8 cellular contexts compared by ENCODE assay signal in genomic region chr6:33632603-33633039, GRCh38. TPM values are rescaled to one million over a fixed set of nuclear protein-coding genes. Genes with fewer than 3 reads are reported as not detected.
DNase-seq lines count a peak whose midpoint lies in the region; ATAC-seq, FAIRE-seq and TF ChIP-seq lines count a peak whose summit lies in the region.

No MANE protein-coding gene starts in this region.

- H3K36me3 ChIP-seq in CD4-positive, alpha-beta memory T cell (ENCODE audit: insufficient read depth, low read length): no peaks in the 10 kb centered on the region
- H3K36me3 ChIP-seq in brain microvascular endothelial cell (replicated peaks) (no peaks in the 10 kb centered on the region), kidney (ENCODE audit: control insufficient read depth in 1 of 2, insufficient read depth in 2 of 2, low read length in 2 of 2) (no peaks in the 10 kb centered on the region)

- ATAC-seq in HG03432 (IDR thresholded peaks at IDR 0.05; ENCODE audit: unreplicated experiment) (peak; percentile 36), HG03469 (IDR thresholded peaks at IDR 0.05; ENCODE audit: unreplicated experiment) (no peak), HG02852 (IDR thresholded peaks at IDR 0.05; ENCODE audit: unreplicated experiment) (no peak)

- H3K27me3 ChIP-seq in CD4-positive, alpha-beta memory T cell (ENCODE audit: insufficient read depth, low read length): no peaks in the 10 kb centered on the region
- no peaks in the 10 kb centered on the region for H3K27me3 ChIP-seq in brain microvascular endothelial cell (replicated peaks)

- TF ChIP-seq CTCF in brain microvascular endothelial cell (IDR thresholded peaks at IDR 0.05; ENCODE audit: low read depth, low read length, missing control alignments) (peak; percentile 95), kidney (IDR thresholded peaks at IDR 0.05; ENCODE audit: borderline replicate concordance, extremely low read depth, insufficient read depth) (peak; percentile 42)

- H3K4me1 ChIP-seq in CD4-positive, alpha-beta memory T cell (ENCODE audit: insufficient read depth, low read length): peaks cover 48% of the 10 kb centered on the region
- peaks cover 5 to 16% of the 10 kb centered on the region in 2 donors for H3K4me1 ChIP-seq in kidney (ENCODE audit: control insufficient read depth in 1 of 2, insufficient read depth in 1 of 2, low read depth in 1 of 2, low read length in 2 of 2)

- no peaks in the 10 kb centered on the region for H3K9me3 ChIP-seq in CD4-positive, alpha-beta memory T cell (ENCODE audit: control insufficient read depth in 1 of 2, low read length in 2 of 2)
- H3K9me3 ChIP-seq in kidney (ENCODE audit: control insufficient read depth in 1 of 2, low read length in 2 of 2): no peaks in the 10 kb centered on the region

- no peak overlapping the region for H3K9ac ChIP-seq in kidney (ENCODE audit: low read length in 2 of 2)

- H3K4me1 Mint-ChIP-seq in CD4-positive, alpha-beta memory T cell: peaks cover 42 to 80% (median 59%) of the 10 kb centered on the region in 4 donors

- no peak for FAIRE-seq in kidney (lab: Jason Lieb, UNC)

- in situ Hi-C loops in brain microvascular endothelial cell (cut with HindIII; ENCODE audit: low pct_ligation_motif_present, low sequenced_read_pairs): no loop called here

- intact Hi-C loops in CD4-positive, alpha-beta memory T cell (cut with micrococcal nuclease): loop anchor here (1.0 to 2.0 kb wide), 4 partner anchors 11 to 48 kb away; partner anchors contain the start of gene ITPR3
- intact Hi-C loops in kidney (cut with DNase I): no loop called here

- DNase-seq in CD4-positive, alpha-beta memory T cell: peak; percentile 36 to 69 (median 44)
- DNase-seq in T-helper 2 cell: peak in 4 of 5 experiments; percentile 29 to 56 (median 44)
- DNase-seq in brain microvascular endothelial cell: peak; percentile 12
- DNase-seq in kidney: no peak
- DNase-seq in stimulated activated CD4-positive, alpha-beta T cell treated with anti-CD3 and anti-CD28 coated beads, TNF-alpha, amount 100 ng/mL, for 4 hours (ENCODE audit: low read depth in 3 of 3): peak in 2 of 3 experiments; percentile 23 to 38

- peak overlapping the region; percentile 63 to 94 (median 82) for H3K4me3 Mint-ChIP-seq in CD4-positive, alpha-beta memory T cell

- CTCF ChIA-PET in CD4-positive, alpha-beta memory T cell (lab: Charles Lee; ENCODE audit: partially characterized antibody): interaction anchor here (0.8 to 2.7 kb wide), 10 partner anchors 9 to 72 kb away, joined by 3 to 20 read pairs (median 6); partner anchors contain the start of genes BAK1 and ITPR3

- H3K9me3 Mint-ChIP-seq in CD4-positive, alpha-beta memory T cell: no peaks in the 10 kb centered on the region

- H3K27ac ChIP-seq in CD4-positive, alpha-beta memory T cell (ENCODE audit: low read depth, low read length): peak overlapping the region; percentile 35
- no peak overlapping the region for H3K27ac ChIP-seq in brain microvascular endothelial cell
- H3K27ac ChIP-seq in kidney (ENCODE audit: low read depth in 2 of 2, low read length in 2 of 2): no peak overlapping the region

- POLR2A ChIA-PET in CD4-positive, alpha-beta memory T cell (lab: Charles Lee; ENCODE audit: partially characterized antibody): interaction anchor here (1.1 to 3.6 kb wide), 2 partner anchors 11 to 41 kb away, joined by 3 to 40 read pairs; partner anchors contain the start of gene ITPR3

- no peaks in the 10 kb centered on the region for H3K27me3 Mint-ChIP-seq in CD4-positive, alpha-beta memory T cell

- peaks cover 0 to 17% of the 10 kb centered on the region in 2 donors for H3K36me3 Mint-ChIP-seq in CD4-positive, alpha-beta memory T cell

- peak overlapping the region in 1 of 2 donors; percentile 40 for H3K4me3 ChIP-seq in CD4-positive, alpha-beta memory T cell (ENCODE audit: low read length in 2 of 2)
- H3K4me3 ChIP-seq in brain microvascular endothelial cell (ENCODE audit: low read depth, low read length) (no peak overlapping the region), kidney (ENCODE audit: low read length in 2 of 2) (peak overlapping the region in 1 of 2 donors; percentile 29)

- H3K27ac Mint-ChIP-seq in CD4-positive, alpha-beta memory T cell: peak overlapping the region; percentile 80 to 93 (median 88)

RNA-seq across cellular contexts. Expression of gene ITPR3, which starts 11.5 kb away (rescaled TPM):
- total RNA-seq in CD4-positive, alpha-beta memory T cell: 10 to 100 TPM; 71.2 to 72.4 TPM
- polyA plus RNA-seq in CD4-positive, alpha-beta memory T cell: 1 to 10 TPM in 1 of 2 donors, under 1 TPM in 1; 0.55 to 8.1 TPM
- total RNA-seq in kidney: 86.3 TPM
- polyA plus RNA-seq in kidney (ENCODE audit: insufficient read depth, low read depth, low replicate concordance): 4.2 TPM

RNA-seq across cellular contexts. Expression of gene BAK1, which starts 52.5 kb away (rescaled TPM):
- 10 to 100 TPM; 26.2 to 27.2 TPM for total RNA-seq in CD4-positive, alpha-beta memory T cell
- 10 to 100 TPM; 28.1 to 41.6 TPM for polyA plus RNA-seq in CD4-positive, alpha-beta memory T cell
- total RNA-seq in kidney: 22.3 TPM
- 26.7 TPM for polyA plus RNA-seq in kidney (ENCODE audit: insufficient read depth, low read depth, low replicate concordance)
